ENCODE assay signal across 29 cellular contexts in the genomic region with DNA sequence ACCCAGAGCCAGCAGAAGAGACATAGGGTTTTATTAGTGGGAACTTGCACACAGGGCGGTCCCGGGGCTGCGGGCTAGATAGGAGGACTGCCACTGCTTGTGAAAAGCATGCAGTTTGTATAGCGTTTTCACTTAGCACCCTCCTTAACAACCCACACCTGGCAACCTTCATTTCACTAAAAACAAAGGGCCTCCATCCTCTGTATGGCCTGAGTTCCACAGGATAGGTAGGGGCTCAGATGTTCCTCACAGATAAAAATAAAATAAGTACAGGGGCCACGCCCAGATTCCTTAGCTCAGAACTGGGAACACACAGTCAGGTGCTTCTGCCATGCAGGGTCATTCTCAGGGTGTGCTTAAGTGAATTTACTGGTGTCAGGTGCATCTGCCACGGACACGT. TPM values are rescaled to one million over a fixed set of nuclear protein-coding genes. Genes with fewer than 3 reads are reported as not detected.
"Had no signal": no experiment of that assay in that cellular context is flagged by ENCODE, and none has a peak within 500 bp of the region (broad histone marks: within the 10 kb centered on the region; RNA-seq: fewer than 3 reads in every experiment).

No MANE protein-coding gene starts in this region.

- H3K36me3 ChIP-seq: esophagus squamous epithelium, gastrocnemius medialis, heart right ventricle, left lung, lower lobe of right lung had no signal

- H3K27ac ChIP-seq: coronary artery, dorsolateral prefrontal cortex, esophagus squamous epithelium, gastrocnemius medialis, heart right ventricle, left lung, lower lobe of right lung had no signal

- ATAC-seq: gastrocnemius medialis, heart right ventricle, left cardiac atrium, left lung, left ventricle myocardium superior, lower lobe of right lung, mucosa of descending colon had no signal

- H3K9me3 ChIP-seq: esophagus squamous epithelium, gastrocnemius medialis, heart right ventricle, left lung, lower lobe of right lung, mucosa of descending colon had no signal

- DNase-seq: dermis blood vessel endothelial cell; dorsolateral prefrontal cortex; effector CD4-positive, alpha-beta T cell; effector memory CD4-positive, alpha-beta T cell; esophagus squamous epithelium; foreskin fibroblast; foreskin melanocyte; gastrocnemius medialis; glutamatergic neuron; heart right ventricle; hippocampal formation; left cardiac atrium; left lung; left ventricle myocardium superior; lower lobe of right lung; mesenchymal stem cell; mucosa of descending colon had no signal

- H3K4me1 ChIP-seq: esophagus squamous epithelium, gastrocnemius medialis, heart right ventricle, left lung, lower lobe of right lung had no signal

- H3K4me3 ChIP-seq: coronary artery, dorsolateral prefrontal cortex, esophagus squamous epithelium, gastrocnemius medialis, heart right ventricle, left lung, lower lobe of right lung, mucosa of descending colon had no signal

- H3K27me3 ChIP-seq: dorsolateral prefrontal cortex, gastrocnemius medialis, left lung had no signal

RNA-seq across cellular contexts. Expression of a gene that starts 39.8 kb away (rescaled TPM):
- total RNA-seq: dermis blood vessel endothelial cell, endothelial cell of umbilical vein, epithelial cell of proximal tubule, esophagus squamous epithelium, gastrocnemius medialis, glomerular endothelial cell, heart right ventricle, kidney epithelial cell, left cardiac atrium, left lung, left ventricle myocardium superior, lower leg skin, lower lobe of right lung, lung microvascular endothelial cell, mesenteric fat pad, mesothelial cell of epicardium, mucosa of descending colon, myocyte had no signal
- polyA plus RNA-seq: endothelial cell of umbilical vein, esophagus, heart right ventricle, keratinocyte had no signal
